In the genomic region with DNA sequence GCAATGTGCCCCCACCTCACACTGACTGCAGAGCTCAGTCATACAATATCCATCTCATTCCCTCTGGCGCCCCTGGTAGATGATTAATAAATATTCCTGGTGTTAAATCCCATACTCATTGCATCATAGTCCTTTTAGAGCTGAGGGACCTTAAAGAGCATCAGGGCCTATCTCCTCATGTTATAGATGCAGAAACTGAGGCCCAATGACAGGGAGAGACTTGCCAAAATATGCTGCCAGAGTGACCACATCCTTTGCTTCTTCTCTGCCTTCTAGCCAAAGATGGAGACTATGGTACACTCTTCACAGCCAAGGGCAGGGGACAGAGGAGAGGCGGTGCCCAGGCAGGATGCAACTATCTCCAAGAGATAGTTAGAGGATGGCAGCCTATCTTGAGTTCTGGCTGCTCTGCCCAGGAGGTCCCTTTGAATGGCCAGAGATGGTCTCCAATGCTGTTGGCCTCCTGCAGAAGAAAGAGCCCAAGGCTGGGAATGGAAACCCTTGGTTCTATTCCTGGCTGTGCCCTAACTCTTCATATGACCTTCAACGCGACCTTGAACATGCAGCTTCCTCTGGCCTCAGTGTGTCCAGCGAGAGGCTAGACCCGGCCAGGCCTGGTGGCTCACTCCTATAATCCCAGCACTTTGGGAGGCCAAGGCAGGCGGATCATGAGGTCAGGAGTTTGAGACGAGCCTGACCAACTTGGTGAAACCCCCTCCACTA, we compare ENCODE assay signal across 20 cellular contexts. TPM values are rescaled to one million over a fixed set of nuclear protein-coding genes. Genes with fewer than 3 reads are reported as not detected.
A peak's percentile ranks its signal among the peaks of the same experiment; 100 is the strongest.
DNase-seq lines count a peak whose midpoint lies in the region; ATAC-seq and TF ChIP-seq lines count a peak whose summit lies in the region.
"Had no signal": no experiment of that assay in that cellular context is flagged by ENCODE, and none has a peak within 500 bp of the region (broad histone marks: within the 10 kb centered on the region; RNA-seq: fewer than 3 reads in every experiment).

No MANE protein-coding gene starts in this region.

- H3K27me3 ChIP-seq in GM23248 (replicated peaks; ENCODE audit: insufficient read depth), result no peaks in the 10 kb centered on the region
- no peaks in the 10 kb centered on the region for H3K27me3 ChIP-seq in colonic mucosa
- H3K27me3 ChIP-seq in subcutaneous abdominal adipose tissue (ENCODE audit: control insufficient read depth in 5 of 5, insufficient read depth in 4 of 5, low read length in 5 of 5), result no peaks in the 10 kb centered on the region
- H3K27me3 ChIP-seq: BLaER1 treated with 17β-estradiol and CSF1 and Interleukin-3, amounts not matched to agents 10 nM and 100 nM had no signal

- no peak overlapping the region for H3K4me3 Mint-ChIP-seq in mesothelial cell of epicardium
- no peak overlapping the region for H3K4me3 Mint-ChIP-seq in stimulated activated memory B cell treated with anti-CD40 and anti-IgM and Interleukin-4, amounts not matched to agents 10 μg/mL and 1 μg/mL and 100 μg/mL, for 72 hours
- H3K4me3 Mint-ChIP-seq: IgD-negative memory B cell had no signal

- peaks cover 58% of the 10 kb centered on the region for H3F3A ChIP-seq in GM23248 (ENCODE audit: insufficient read depth)

- in situ Hi-C loops in GM23248 (cut with MboI), result no loop called here

- H3K27ac ChIP-seq in GM23248, result peak overlapping the region; percentile 81
- H3K27ac ChIP-seq in colonic mucosa, result peak overlapping the region; percentile 65
- peak overlapping the region; percentile 97 for H3K27ac ChIP-seq in subcutaneous abdominal adipose tissue (ENCODE audit: low read depth, low read length)

- peak overlapping the region; percentile 88 for H3K27ac Mint-ChIP-seq in mesothelial cell of epicardium
- no peak overlapping the region for H3K27ac Mint-ChIP-seq in stimulated activated memory B cell treated with anti-CD40 and anti-IgM and Interleukin-4, amounts not matched to agents 10 μg/mL and 1 μg/mL and 100 μg/mL, for 72 hours

- H3K9me2 ChIP-seq in GM23248 (ENCODE audit: insufficient read depth), result no peaks in the 10 kb centered on the region

- H3K27me3 Mint-ChIP-seq in mesothelial cell of epicardium (ENCODE audit: low read depth), result no peaks in the 10 kb centered on the region
- peaks cover 32% of the 10 kb centered on the region for H3K27me3 Mint-ChIP-seq in stimulated activated memory B cell treated with anti-CD40 and anti-IgM and Interleukin-4, amounts not matched to agents 10 μg/mL and 1 μg/mL and 100 μg/mL, for 72 hours

- intact Hi-C loops in colonic mucosa (cut with DNase I), result no loop called here

- H3K4me1 ChIP-seq in GM23248 (ENCODE audit: insufficient read depth) (peaks cover 50% of the 10 kb centered on the region), colonic mucosa (no peaks in the 10 kb centered on the region), subcutaneous abdominal adipose tissue (ENCODE audit: control insufficient read depth in 5 of 5, insufficient read depth in 5 of 5, low read length in 5 of 5) (peaks cover 21 to 99% (median 87%) of the 10 kb centered on the region in 5 donors)

- DNase-seq in GM23248 (peak; percentile 61), colonic mucosa (no peak), mesothelial cell of epicardium (ENCODE audit: low spot score in 2 of 2, unreplicated experiment in 2 of 2) (no peak), NCI-H345 (lab: John Stamatoyannopoulos, UW) (no peak), T1000 (lab: John Stamatoyannopoulos, UW) (no peak)
- DNase-seq: activated CD4-positive, alpha-beta T cell treated with anti-CD3 and anti-CD28 coated beads for 1 hour; activated T-cell treated with anti-CD3 and anti-CD28 coated beads, Interleukin-2, amount 50 U/mL, for 1 hour; NCI-H1105; NCI-H446 treated with DMSO at 0.1 percent for 48 hours; T-helper 1 cell had no signal

- no peak for ATAC-seq in stimulated activated memory B cell treated with anti-CD40 and anti-IgM and Interleukin-4, amounts not matched to agents 10 μg/mL and 1 μg/mL and 100 μg/mL, for 72 hours
- ATAC-seq in GM19452 (IDR thresholded peaks at IDR 0.05; ENCODE audit: unreplicated experiment), result no peak
- ATAC-seq: GM12878 had no signal

- H3K36me3 ChIP-seq in GM23248 (ENCODE audit: low read depth), result peaks cover 4% of the 10 kb centered on the region; the same call in 1 of the 2 replicates
- H3K36me3 ChIP-seq in colonic mucosa, result no peaks in the 10 kb centered on the region
- H3K36me3 ChIP-seq in subcutaneous abdominal adipose tissue (ENCODE audit: control insufficient read depth in 5 of 5, insufficient read depth in 5 of 5, low read length in 5 of 5), result peaks cover 0 to 67% (median 33%) of the 10 kb centered on the region in 5 donors
- H3K36me3 ChIP-seq: BLaER1 treated with 17β-estradiol and CSF1 and Interleukin-3, amounts not matched to agents 10 nM and 100 nM had no signal

- H3K9ac ChIP-seq in GM23248 (peak overlapping the region; percentile 57; the same call in 1 of the 2 replicates), colonic mucosa (ENCODE audit: low read depth in 2 of 2, low read length in 2 of 2) (peak overlapping the region in 1 of 2 donors; percentile 22), subcutaneous abdominal adipose tissue (ENCODE audit: low read length in 5 of 5) (peak overlapping the region in 1 of 5 donors; percentile 38)

- no peaks in the 10 kb centered on the region for H4K20me1 ChIP-seq in GM23248 (ENCODE audit: insufficient read depth)
- H4K20me1 ChIP-seq: BLaER1 treated with 17β-estradiol and CSF1 and Interleukin-3, amounts not matched to agents 10 nM and 100 nM had no signal

- TF ChIP-seq CTCF in colonic mucosa (IDR thresholded peaks at IDR 0.05), result no peak
- TF ChIP-seq CTCF in mesothelial cell of epicardium (IDR thresholded peaks at IDR 0.05; ENCODE audit: unreplicated experiment), result no peak

- WGBS in GM23248 (ENCODE audit: low coverage in 1 of 2, low lambda C conversion rate in 2 of 2, missing lambda C conversion rate in 2 of 2), 2 experiments, result 86 to 90% methylated on average over 8 of the region's 8 CpGs

- H3K4me2 ChIP-seq in GM23248 (ENCODE audit: unreplicated experiment), result peak overlapping the region; percentile 24

- H3K4me3 ChIP-seq in GM23248, result no peak overlapping the region
- H3K4me3 ChIP-seq in colonic mucosa, result no peak overlapping the region
- H3K4me3 ChIP-seq in subcutaneous abdominal adipose tissue (ENCODE audit: low read depth in 1 of 5, low read length in 5 of 5), result peak overlapping the region in 2 of 5 donors; percentile 2 to 3
- H3K4me3 ChIP-seq: BLaER1 treated with 17β-estradiol and CSF1 and Interleukin-3, amounts not matched to agents 10 nM and 100 nM; GM12878 had no signal

- H3K9me3 ChIP-seq in GM23248 (ENCODE audit: low read depth), result no peaks in the 10 kb centered on the region
- H3K9me3 ChIP-seq in colonic mucosa, result no peaks in the 10 kb centered on the region
- H3K9me3 ChIP-seq in subcutaneous abdominal adipose tissue (ENCODE audit: control insufficient read depth in 5 of 5, low read length in 5 of 5), result no peaks in the 10 kb centered on the region
- H3K9me3 ChIP-seq: BLaER1 treated with 17β-estradiol and CSF1 and Interleukin-3, amounts not matched to agents 10 nM and 100 nM had no signal

- peaks cover 53% of the 10 kb centered on the region for H3K4me1 Mint-ChIP-seq in mesothelial cell of epicardium
- no peaks in the 10 kb centered on the region for H3K4me1 Mint-ChIP-seq in stimulated activated memory B cell treated with anti-CD40 and anti-IgM and Interleukin-4, amounts not matched to agents 10 μg/mL and 1 μg/mL and 100 μg/mL, for 72 hours
- H3K4me1 Mint-ChIP-seq: IgD-negative memory B cell had no signal

- no peaks in the 10 kb centered on the region for H3K36me3 Mint-ChIP-seq in mesothelial cell of epicardium
- H3K36me3 Mint-ChIP-seq in stimulated activated memory B cell treated with anti-CD40 and anti-IgM and Interleukin-4, amounts not matched to agents 10 μg/mL and 1 μg/mL and 100 μg/mL, for 72 hours, result no peaks in the 10 kb centered on the region

- H3K9me3 Mint-ChIP-seq in mesothelial cell of epicardium, result no peaks in the 10 kb centered on the region
- no peaks in the 10 kb centered on the region for H3K9me3 Mint-ChIP-seq in stimulated activated memory B cell treated with anti-CD40 and anti-IgM and Interleukin-4, amounts not matched to agents 10 μg/mL and 1 μg/mL and 100 μg/mL, for 72 hours
- H3K9me3 Mint-ChIP-seq: IgD-negative memory B cell had no signal

- peaks cover 99% of the 10 kb centered on the region for H3K79me2 ChIP-seq in GM23248 (ENCODE audit: insufficient read depth)

- H2AFZ ChIP-seq in GM23248, result no peak overlapping the region

RNA-seq across cellular contexts. Expression of a gene that starts 36.3 kb away (rescaled TPM):
- total RNA-seq in GM23248 (2014; rRNA removed; shearing (Covaris generic)), result not detected in 2 replicates
- polyA plus RNA-seq in GM23248 (2016; fragmentation: Nextera tagmentation; extraction: Ambion mirVana), result 0.29 and 0.43 TPM in 2 replicates
- total RNA-seq in colonic mucosa (under 1 TPM in 1 of 2 donors, not detected in 1; 0.42 TPM), mesothelial cell of epicardium (0.34 TPM in 1 of 3 replicates, not detected in the others)
- total RNA-seq: frontal cortex, GM12878, OCI-LY7, ureter had no signal
- polyA plus RNA-seq: GM12878, IgD-negative memory B cell, neural cell had no signal

RNA-seq across cellular contexts. Expression of a gene that starts 57.6 kb away (rescaled TPM):
- total RNA-seq in GM23248 (2014; rRNA removed; shearing (Covaris generic)), result 10.7 and 12.6 TPM in 2 replicates
- 10.4 and 10.5 TPM in 2 replicates for polyA plus RNA-seq in GM23248 (2016; fragmentation: Nextera tagmentation; extraction: Ambion mirVana)
- total RNA-seq in colonic mucosa, result 10 to 100 TPM in 1 of 2 donors, 1 to 10 TPM in 1; 4.0 to 10.1 TPM
- total RNA-seq in mesothelial cell of epicardium, result 23.2 to 23.6 TPM (median 23.5 TPM) in 3 replicates
